ENCODE assay signal across 13 cellular contexts in genomic region chr5:142186821-142187594, GRCh38.
A peak's percentile ranks its signal among the peaks of the same experiment; 100 is the strongest.
DNase-seq lines count a peak whose midpoint lies in the region; ATAC-seq and TF ChIP-seq lines count a peak whose summit lies in the region.
"Had no signal": no experiment of that assay in that cellular context is flagged by ENCODE, and none has a peak within 500 bp of the region (broad histone marks: within the 10 kb centered on the region; RNA-seq: fewer than 3 reads in every experiment).

No MANE protein-coding gene starts in this region.

- peak; percentile 83 for ATAC-seq in left colon
- peak; percentile 45 for ATAC-seq in stimulated activated effector memory CD8-positive, alpha-beta T cell treated with anti-CD3 and anti-CD28 coated beads, Interleukin-12 subunit alpha, Interleukin-12 subunit beta, amount 100 ng/mL, for 72 hours
- no peak for ATAC-seq in GM19035 (IDR thresholded peaks at IDR 0.05; ENCODE audit: unreplicated experiment)
- no peak for ATAC-seq in HG03342 (IDR thresholded peaks at IDR 0.05; ENCODE audit: unreplicated experiment)

- no peak overlapping the region for H2AFZ ChIP-seq in MM.1S (ENCODE audit: low read length)

- peaks cover 16% of the 10 kb centered on the region for H3K4me1 Mint-ChIP-seq in stimulated activated effector memory CD8-positive, alpha-beta T cell treated with anti-CD3 and anti-CD28 coated beads, Interleukin-12 subunit alpha, Interleukin-12 subunit beta, amount 100 ng/mL, for 72 hours

- H3K27ac ChIP-seq in VCaP (peak overlapping the region; percentile 99), MM.1S (ENCODE audit: low read length) (no peak overlapping the region)
- H3K27ac ChIP-seq: tibial artery, WERI-Rb-1 had no signal

- H3K4me3 Mint-ChIP-seq in stimulated activated effector memory CD8-positive, alpha-beta T cell treated with anti-CD3 and anti-CD28 coated beads, Interleukin-12 subunit alpha, Interleukin-12 subunit beta, amount 100 ng/mL, for 72 hours: no peak overlapping the region

- no peaks in the 10 kb centered on the region for H3K9me2 ChIP-seq in MM.1S (replicated peaks; ENCODE audit: insufficient read depth, low read length)

- H3K27me3 ChIP-seq in MM.1S (replicated peaks; ENCODE audit: insufficient read depth, low read length): no peaks in the 10 kb centered on the region
- H3K27me3 ChIP-seq: tibial artery had no signal

- no peak overlapping the region for H3K4me2 ChIP-seq in MM.1S (ENCODE audit: low read depth, low read length)

- no peaks in the 10 kb centered on the region for H3K9me3 Mint-ChIP-seq in stimulated activated effector memory CD8-positive, alpha-beta T cell treated with anti-CD3 and anti-CD28 coated beads, Interleukin-12 subunit alpha, Interleukin-12 subunit beta, amount 100 ng/mL, for 72 hours

- no peaks in the 10 kb centered on the region for H3K4me1 ChIP-seq in MM.1S (ENCODE audit: low read length)

- no peaks in the 10 kb centered on the region for H3K36me3 ChIP-seq in MM.1S (replicated peaks; ENCODE audit: insufficient read depth, low read length)
- H3K36me3 ChIP-seq: tibial artery, WERI-Rb-1 had no signal

- H3K9me3 ChIP-seq in MM.1S (replicated peaks; ENCODE audit: insufficient read depth, low read length): no peaks in the 10 kb centered on the region
- H3K9me3 ChIP-seq: tibial artery had no signal

- H3K79me2 ChIP-seq in MM.1S (ENCODE audit: low read length): no peaks in the 10 kb centered on the region

- no peaks in the 10 kb centered on the region for H3K36me3 Mint-ChIP-seq in stimulated activated effector memory CD8-positive, alpha-beta T cell treated with anti-CD3 and anti-CD28 coated beads, Interleukin-12 subunit alpha, Interleukin-12 subunit beta, amount 100 ng/mL, for 72 hours

- peak; percentile 22 for DNase-seq in NK-92 treated with Interleukin-12 subunit alpha and Interleukin-12 subunit beta, amount 100 ng/mL, for 24 hours (lab: John Stamatoyannopoulos, UW)
- DNase-seq in NK-92 (lab: John Stamatoyannopoulos, UW; ENCODE audit: unreplicated experiment): no peak
- DNase-seq in left colon: peak in 1 of 2 donors; percentile 23
- no peak for DNase-seq in stimulated activated effector memory CD8-positive, alpha-beta T cell treated with anti-CD3 and anti-CD28 coated beads, Interleukin-12 subunit alpha, Interleukin-12 subunit beta, amount 100 ng/mL, for 72 hours (ENCODE audit: low spot score in 2 of 2)
- no peak for DNase-seq in MM.1S
- DNase-seq: midbrain, NCI-H2081 treated with DMSO at 0.1 percent for 48 hours, NCI-H82, tibial artery, WERI-Rb-1 had no signal

- H3K27ac Mint-ChIP-seq in stimulated activated effector memory CD8-positive, alpha-beta T cell treated with anti-CD3 and anti-CD28 coated beads, Interleukin-12 subunit alpha, Interleukin-12 subunit beta, amount 100 ng/mL, for 72 hours: peak overlapping the region; percentile 4

- no peaks in the 10 kb centered on the region for H3F3A ChIP-seq in MM.1S (ENCODE audit: insufficient read depth, low read length)

- H3K4me3 ChIP-seq in MM.1S (ENCODE audit: low read length): no peak overlapping the region
- H3K4me3 ChIP-seq: tibial artery had no signal

- no peak for TF ChIP-seq CTCF in VCaP (conservative IDR thresholded peaks at IDR 0.05)
- no peak for TF ChIP-seq CTCF in MM.1S (IDR thresholded peaks at IDR 0.05; ENCODE audit: low read length)

- no peaks in the 10 kb centered on the region for H4K20me1 ChIP-seq in MM.1S (ENCODE audit: insufficient read depth, low read length)

- H3K9ac ChIP-seq in MM.1S (ENCODE audit: low read length): no peak overlapping the region

- intact Hi-C loops in left colon (cut with DNase I, micrococcal nuclease): no loop called here

Comparison
In these comparisons a context has a peak if more than half of its experiments do, and no peak if none do; other contexts are left out.
1. ATAC-seq: peak in left colon (single experiment) and stimulated activated effector memory CD8-positive, alpha-beta T cell treated with anti-CD3 and anti-CD28 coated beads, Interleukin-12 subunit alpha, Interleukin-12 subunit beta, amount 100 ng/mL, for 72 hours (single experiment); none in GM19035 (single experiment) and HG03342 (single experiment).